Comparison of ENCODE assay signal across 28 cellular contexts in genomic region chr2:77108915-77109314, GRCh38.
"Had no signal": no experiment of that assay in that cellular context is flagged by ENCODE, and none has a peak within 500 bp of the region (broad histone marks: within the 10 kb centered on the region; RNA-seq: fewer than 3 reads in every experiment).

No MANE protein-coding gene starts in this region.

- H2AFZ ChIP-seq: neural progenitor cell, parathyroid adenoma had no signal

- H3K4me3 ChIP-seq: neural progenitor cell, ovary, psoas muscle, skin epidermis, smooth muscle cell, spleen, suprapubic skin, testis, tibial artery, transverse colon, upper lobe of right lung, uterus had no signal

- H3K27me3 ChIP-seq: neural progenitor cell, ovary, spleen, suprapubic skin, testis, tibial artery, transverse colon, upper lobe of right lung, uterus had no signal

- H3K4me1 ChIP-seq: neural progenitor cell, parathyroid adenoma, psoas muscle, spleen, suprapubic skin, testis, tibial artery, transverse colon, upper lobe of right lung, uterus had no signal

- H3K36me3 ChIP-seq: neural progenitor cell, ovary, spleen, suprapubic skin, tibial artery, transverse colon, upper lobe of right lung, uterus had no signal

- H3K79me2 ChIP-seq: parathyroid adenoma had no signal

- DNase-seq: natural killer cell; occipital lobe; ovary; posterior cingulate gyrus; psoas muscle; right cardiac atrium; spleen; stimulated activated CD4-positive, alpha-beta T cell treated with anti-CD3 and anti-CD28 coated beads, Interleukin-12 subunit alpha, Interleukin-12 subunit beta, amount 100 ng/mL, for 4 hours; stimulated activated CD4-positive, alpha-beta T cell treated with anti-CD3 and anti-CD28 coated beads, Interleukin-1b, Interleukin-23, amount 100 ng/mL, for 48 hours; stimulated activated CD4-positive, alpha-beta T cell treated with anti-CD3 and anti-CD28 coated beads, Interleukin-4, amount 100 ng/mL, for 1 hour; stimulated activated CD4-positive, alpha-beta T cell treated with anti-CD3 and anti-CD28 coated beads, Interleukin-4, amount 100 ng/mL, for 4 hours; stimulated activated CD8-positive, alpha-beta memory T cell treated with anti-CD3 and anti-CD28 coated beads, Interleukin-4, amount 100 ng/mL, for 48 hours; stimulated activated naive CD4-positive, alpha-beta T cell; stimulated activated naive CD8-positive, alpha-beta T cell treated with anti-CD3 and anti-CD28 coated beads, Interleukin-15, amount 100 ng/mL, for 72 hours; stimulated activated naive CD8-positive, alpha-beta T cell treated with anti-CD3 and anti-CD28 coated beads, Interleukin-15, Interleukin-2, amounts not matched to agents 100 U/mL and 50 U/mL, for 24 hours; substantia nigra; testis; tibial artery; transverse colon; upper lobe of right lung; uterus had no signal

- H3K27ac ChIP-seq: neural progenitor cell, ovary, parathyroid adenoma, psoas muscle, skin epidermis, spleen, suprapubic skin, testis, tibial artery, transverse colon, upper lobe of right lung, uterus had no signal

- H3K9me3 ChIP-seq: ovary, psoas muscle, suprapubic skin, testis, tibial artery, transverse colon, upper lobe of right lung, uterus had no signal

- H3K4me2 ChIP-seq: neural progenitor cell, smooth muscle cell had no signal

- ATAC-seq: natural killer cell; psoas muscle; right cardiac atrium; sciatic nerve; stimulated activated memory B cell treated with anti-CD40 and anti-IgM and Interleukin-4, amounts not matched to agents 10 μg/mL and 1 μg/mL and 100 μg/mL, for 72 hours; stimulated activated naive CD8-positive, alpha-beta T cell treated with anti-CD3 and anti-CD28 coated beads, Interleukin-15, amount 100 ng/mL, for 72 hours; stimulated activated naive CD8-positive, alpha-beta T cell treated with anti-CD3 and anti-CD28 coated beads, Interleukin-15, Interleukin-2, amounts not matched to agents 100 U/mL and 50 U/mL, for 24 hours; upper lobe of right lung had no signal

- H3K9ac ChIP-seq: neural progenitor cell, parathyroid adenoma had no signal
